ENCODE assay signal across 20 cellular contexts in the genomic region with DNA sequence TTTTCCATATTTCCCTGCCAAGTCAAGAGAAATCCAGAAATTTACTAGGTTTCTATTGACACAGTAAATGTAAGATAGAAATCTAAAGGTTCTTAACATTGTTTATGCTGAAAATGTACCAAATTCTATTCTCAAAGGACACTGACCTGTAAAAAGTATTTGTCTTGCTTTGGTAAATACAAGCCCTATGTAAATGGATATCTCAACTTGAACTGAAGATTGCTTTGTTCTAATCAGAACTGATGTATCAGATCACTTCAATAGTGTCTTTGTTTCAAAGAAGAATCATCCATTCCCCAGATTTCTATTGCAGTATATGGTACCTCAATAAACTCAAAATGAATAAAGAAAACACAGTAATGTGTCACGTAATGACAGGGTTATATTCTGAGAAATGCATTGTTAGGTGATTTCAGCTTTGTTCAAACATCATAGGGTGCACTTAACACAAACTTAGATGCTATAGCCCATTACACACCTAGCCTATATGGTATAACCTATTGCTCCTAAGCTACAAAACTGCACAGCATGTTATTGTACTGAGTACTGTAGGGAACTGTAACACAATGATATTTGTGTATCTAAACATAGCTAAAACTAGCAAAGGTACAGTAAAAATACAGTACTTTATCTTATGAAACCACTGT.
"Had no signal": no experiment of that assay in that cellular context is flagged by ENCODE, and none has a peak within 500 bp of the region (broad histone marks: within the 10 kb centered on the region; RNA-seq: fewer than 3 reads in every experiment).

No MANE protein-coding gene starts in this region.

- H3K4me3 Mint-ChIP-seq: activated naive CD4-positive, alpha-beta T cell treated with anti-CD3 and anti-CD28 coated beads for 36 hours; activated T-cell treated with anti-CD3 and anti-CD28 coated beads, Interleukin-2, amount 50 U/mL, for 4 hours; natural killer cell; T-helper 1 cell treated with Interleukin-12 subunit alpha and Interleukin-12 subunit beta and Interleukin-4 antibody, amounts not matched to agents 30 μg/mL and 1 μg/mL, for 36 hours had no signal

- H3K9me3 ChIP-seq: left lung, spleen, thyroid gland, upper lobe of right lung had no signal

- H3K27me3 Mint-ChIP-seq: progenitor cell of endocrine pancreas had no signal

- H3K36me3 ChIP-seq: left lung, spleen, thyroid gland, upper lobe of right lung had no signal

- H3K4me1 ChIP-seq: left lung, spleen, thyroid gland, upper lobe of right lung had no signal

- H3K9me3 Mint-ChIP-seq: activated naive CD4-positive, alpha-beta T cell treated with anti-CD3 and anti-CD28 coated beads for 36 hours; activated T-cell treated with anti-CD3 and anti-CD28 coated beads, Interleukin-2, amount 50 U/mL, for 4 hours; T-helper 1 cell treated with Interleukin-12 subunit alpha and Interleukin-12 subunit beta and Interleukin-4 antibody, amounts not matched to agents 30 μg/mL and 1 μg/mL, for 36 hours had no signal

- H3K4me3 ChIP-seq: left lung, lung, spleen, thyroid gland, upper lobe of right lung had no signal

- DNase-seq: activated CD4-positive, alpha-beta T cell treated with anti-CD3 and anti-CD28 coated beads for 4 hours; activated CD4-positive, alpha-beta T cell treated with anti-CD3 and anti-CD28 coated beads, Interleukin-2, amount 50 U/mL, for 48 hours; activated CD4-positive, CD25-positive, alpha-beta regulatory T cell; activated CD8-positive, alpha-beta memory T cell treated with anti-CD3 and anti-CD28 coated beads, Interleukin-2, amount 50 U/mL, for 48 hours; activated effector memory CD4-positive, alpha-beta T cell treated with Interleukin-2 at 50 U/mL for 16 hours; activated naive CD4-positive, alpha-beta T cell treated with anti-CD3 and anti-CD28 coated beads for 36 hours; activated T-cell treated with anti-CD3 and anti-CD28 coated beads, Interleukin-2, amount 50 U/mL, for 4 hours; amygdala; cerebellar nuclear complex; left lung; natural killer cell; spleen; stimulated activated CD4-positive, alpha-beta T cell treated with anti-CD3 and anti-CD28 coated beads, Interleukin-4, amount 100 ng/mL, for 1 hour; stimulated activated naive CD8-positive, alpha-beta T cell treated with anti-CD3 and anti-CD28 coated beads, Interleukin-15, Interleukin-2, amounts not matched to agents 100 U/mL and 50 U/mL, for 24 hours; T1000; thyroid gland; upper lobe of right lung had no signal

- ATAC-seq: activated T-cell treated with anti-CD3 and anti-CD28 coated beads, Interleukin-2, amount 50 U/mL, for 4 hours; left lung; natural killer cell; stimulated activated naive CD8-positive, alpha-beta T cell treated with anti-CD3 and anti-CD28 coated beads, Interleukin-15, Interleukin-2, amounts not matched to agents 100 U/mL and 50 U/mL, for 24 hours; upper lobe of right lung had no signal

- H3K36me3 Mint-ChIP-seq: natural killer cell had no signal

- H3K27ac Mint-ChIP-seq: activated naive CD4-positive, alpha-beta T cell treated with anti-CD3 and anti-CD28 coated beads for 36 hours; natural killer cell; progenitor cell of endocrine pancreas; T-helper 1 cell treated with Interleukin-12 subunit alpha and Interleukin-12 subunit beta and Interleukin-4 antibody, amounts not matched to agents 30 μg/mL and 1 μg/mL, for 36 hours had no signal

- H3K4me1 Mint-ChIP-seq: natural killer cell had no signal
